Comparison of ENCODE assay signal across 8 cellular contexts in the genomic region with DNA sequence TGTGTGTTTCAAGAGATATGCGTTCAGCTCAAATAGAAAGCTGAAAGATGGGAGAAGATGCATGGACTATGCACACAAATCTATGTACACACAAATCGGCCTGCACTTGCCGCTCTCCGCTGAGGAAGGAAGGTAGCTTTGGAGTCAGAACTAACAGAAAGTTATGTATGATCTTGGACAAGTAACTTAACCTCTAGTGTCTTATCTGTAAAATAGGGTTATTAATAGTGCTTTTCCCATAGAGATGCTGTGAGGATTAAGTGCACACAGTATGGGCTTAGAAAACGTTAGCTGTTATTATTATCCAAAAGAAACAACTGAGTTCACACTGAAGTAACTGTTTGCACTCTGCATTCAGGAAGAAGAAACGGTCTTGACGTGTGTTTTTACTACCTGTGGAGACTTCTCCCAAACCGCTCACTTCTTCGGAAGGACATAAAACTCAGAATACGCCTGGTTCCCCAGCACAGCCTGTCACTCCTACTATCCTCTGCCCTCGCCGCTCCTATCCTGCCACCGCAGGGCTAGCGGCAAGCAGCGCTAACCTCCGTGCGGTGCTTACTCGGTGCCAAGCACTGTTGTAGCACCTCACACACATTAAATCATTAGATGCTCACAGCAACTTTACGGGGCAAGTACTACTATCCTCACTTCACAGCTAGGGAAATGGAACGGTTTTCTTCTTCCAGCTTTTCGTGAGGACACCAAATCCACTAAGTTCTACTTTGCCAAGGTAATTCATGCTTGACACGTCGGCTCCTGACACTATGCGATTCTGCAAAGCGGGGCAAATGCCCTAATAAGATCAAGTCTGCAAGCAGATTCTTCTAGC. TPM values are rescaled to one million over a fixed set of nuclear protein-coding genes. Genes with fewer than 3 reads are reported as not detected.
A peak's percentile ranks its signal among the peaks of the same experiment; 100 is the strongest.
DNase-seq lines count a peak whose midpoint lies in the region; ATAC-seq and TF ChIP-seq lines count a peak whose summit lies in the region.

No MANE protein-coding gene starts in this region.

- H3K4me1 Mint-ChIP-seq in activated naive CD4-positive, alpha-beta T cell treated with anti-CD3 and anti-CD28 coated beads, Interleukin-2, amount 10 ng/mL, durations not matched to agents 7 days and 5 days: peaks cover 30% of the 10 kb centered on the region

- H3K36me3 ChIP-seq in cardiac muscle cell: no peaks in the 10 kb centered on the region

- DNase-seq in GM03348 (ENCODE audit: low spot score) (peak; percentile 34), NCI-H510A (lab: John Stamatoyannopoulos, UW) (peak; percentile 36), cardiac muscle cell (ENCODE audit: low read depth in 1 of 2, low spot score in 1 of 2) (peak; percentile 29 to 37), renal cortical epithelial cell (ENCODE audit: low read depth) (peak; percentile 18), 8988T (no peak)
- DNase-seq in activated naive CD4-positive, alpha-beta T cell treated with anti-CD3 and anti-CD28 coated beads, Interleukin-2, amount 10 ng/mL, durations not matched to agents 7 days and 5 days: peak; percentile 53
- no peak for DNase-seq in effector CD8-positive, alpha-beta T cell (lab: John Stamatoyannopoulos, UW)

- no peak for ATAC-seq in HG03378 (IDR thresholded peaks at IDR 0.05; ENCODE audit: unreplicated experiment)

- H3K4me3 ChIP-seq in cardiac muscle cell: peak overlapping the region; percentile 52

- no peaks in the 10 kb centered on the region for H3K4me1 ChIP-seq in cardiac muscle cell (ENCODE audit: low read depth)

- peaks cover 9% of the 10 kb centered on the region for H3K27me3 ChIP-seq in cardiac muscle cell

- no peaks in the 10 kb centered on the region for H3K9me3 ChIP-seq in cardiac muscle cell (ENCODE audit: low read depth)

- H3K27ac ChIP-seq in cardiac muscle cell: no peak overlapping the region

- peak overlapping the region; percentile 86 for H3K4me3 Mint-ChIP-seq in activated naive CD4-positive, alpha-beta T cell treated with anti-CD3 and anti-CD28 coated beads, Interleukin-2, amount 10 ng/mL, durations not matched to agents 7 days and 5 days

- no peak for TF ChIP-seq CTCF in cardiac muscle cell (IDR thresholded peaks at IDR 0.05; ENCODE audit: low read depth, low read length)

- CTCF ChIA-PET in activated naive CD4-positive, alpha-beta T cell treated with anti-CD3 and anti-CD28 coated beads, Interleukin-2, amount 10 ng/mL, durations not matched to agents 7 days and 5 days (lab: Charles Lee): interaction anchor here (0.9 to 4.4 kb wide), 8 partner anchors 43 to 409 kb away, joined by 3 to 45 read pairs (median 4); partner anchors contain the start of gene CDC7

- H3K9me3 Mint-ChIP-seq in activated naive CD4-positive, alpha-beta T cell treated with anti-CD3 and anti-CD28 coated beads, Interleukin-2, amount 10 ng/mL, durations not matched to agents 7 days and 5 days: no peaks in the 10 kb centered on the region

- H3K27me3 Mint-ChIP-seq in activated naive CD4-positive, alpha-beta T cell treated with anti-CD3 and anti-CD28 coated beads, Interleukin-2, amount 10 ng/mL, durations not matched to agents 7 days and 5 days: peaks cover 21% of the 10 kb centered on the region

- H3K27ac Mint-ChIP-seq in activated naive CD4-positive, alpha-beta T cell treated with anti-CD3 and anti-CD28 coated beads, Interleukin-2, amount 10 ng/mL, durations not matched to agents 7 days and 5 days: peak overlapping the region; percentile 29

- peaks cover 5% of the 10 kb centered on the region for H3K36me3 Mint-ChIP-seq in activated naive CD4-positive, alpha-beta T cell treated with anti-CD3 and anti-CD28 coated beads, Interleukin-2, amount 10 ng/mL, durations not matched to agents 7 days and 5 days

RNA-seq across cellular contexts. Expression of gene TGFBR3, which starts 1.3 kb away (rescaled TPM):
- total RNA-seq in cardiac muscle cell: 5.8 and 11.8 TPM in 2 replicates
- 10.3 and 14.6 TPM in 2 replicates for polyA plus RNA-seq in cardiac muscle cell
- 4.0 and 11.0 TPM in 2 replicates for total RNA-seq in renal cortical epithelial cell

Comparison
In these comparisons a context has a peak if more than half of its experiments do, and no peak if none do; other contexts are left out.
1. DNase-seq: peak in GM03348 (single experiment), NCI-H510A (single experiment), activated naive CD4-positive, alpha-beta T cell treated with anti-CD3 and anti-CD28 coated beads, Interleukin-2, amount 10 ng/mL, durations not matched to agents 7 days and 5 days (single experiment), cardiac muscle cell (2 of 2) and renal cortical epithelial cell (single experiment); none in 8988T (single experiment) and effector CD8-positive, alpha-beta T cell (single experiment).